In the genomic region with DNA sequence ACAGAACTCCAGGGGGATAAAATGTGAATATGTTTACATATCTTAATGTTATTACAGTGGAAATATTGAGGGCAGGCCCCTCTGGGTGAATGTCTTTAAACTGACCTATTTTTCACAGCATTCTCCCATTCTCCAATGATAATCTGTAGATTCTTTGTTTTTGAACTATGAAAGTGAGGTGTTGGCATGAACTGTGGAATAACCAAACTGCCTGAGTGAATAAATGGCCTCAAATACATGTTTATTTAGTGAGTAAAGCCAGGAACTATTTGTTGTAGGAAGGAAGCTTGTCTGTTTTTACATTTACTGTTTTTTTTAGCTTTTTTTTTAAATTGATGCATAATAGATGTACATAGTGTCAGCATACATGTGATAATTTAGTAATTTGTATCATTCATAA, we compare ENCODE assay signal across 22 cellular contexts. TPM values are rescaled to one million over a fixed set of nuclear protein-coding genes. Genes with fewer than 3 reads are reported as not detected.
A peak's percentile ranks its signal among the peaks of the same experiment; 100 is the strongest.
DNase-seq lines count a peak whose midpoint lies in the region; ATAC-seq and TF ChIP-seq lines count a peak whose summit lies in the region.
"Had no signal": no experiment of that assay in that cellular context is flagged by ENCODE, and none has a peak within 500 bp of the region (broad histone marks: within the 10 kb centered on the region; RNA-seq: fewer than 3 reads in every experiment).

No MANE protein-coding gene starts in this region.

- no peaks in the 10 kb centered on the region for H3K4me1 ChIP-seq in Panc1 (ENCODE audit: control insufficient read depth, insufficient read depth, low read length)
- H3K4me1 ChIP-seq in osteoblast (ENCODE audit: insufficient read depth, low read length): peaks cover 12% of the 10 kb centered on the region
- H3K4me1 ChIP-seq: colonic mucosa, left ventricle myocardium inferior had no signal

- H3K9me3 ChIP-seq in Panc1 (ENCODE audit: control insufficient read depth, insufficient read depth, low read depth, low read length): no peaks in the 10 kb centered on the region
- no peaks in the 10 kb centered on the region for H3K9me3 ChIP-seq in osteoblast (ENCODE audit: low read depth, low read length)
- H3K9me3 ChIP-seq: colonic mucosa, left ventricle myocardium inferior had no signal

- H3K4me3 ChIP-seq in Panc1 (ENCODE audit: low read depth in 2 of 2, low read length in 2 of 2) (no peak overlapping the region), osteoblast (ENCODE audit: insufficient read depth, low read length) (no peak overlapping the region)
- H3K4me3 ChIP-seq: colonic mucosa, left ventricle myocardium inferior had no signal

- peak overlapping the region; percentile 38 for H2AFZ ChIP-seq in osteoblast (ENCODE audit: low read length)

- POLR2A ChIA-PET in Panc1 (lab: Charles Lee): no interaction called here

- no TSS peak for BruUV-seq in Panc1 (replicated peaks; lab: Mats Ljungman, UMichigan)

- CTCF ChIA-PET in Panc1 (lab: Charles Lee): no interaction called here

- H3K27me3 ChIP-seq in Panc1 (ENCODE audit: control insufficient read depth, insufficient read depth, low read length): no peaks in the 10 kb centered on the region
- no peaks in the 10 kb centered on the region for H3K27me3 ChIP-seq in osteoblast (ENCODE audit: insufficient read depth, low read length)
- H3K27me3 ChIP-seq: colonic mucosa had no signal

- in situ Hi-C loops in Caki2 (cut with HindIII; ENCODE audit: low pct_unique_long_range_greater_than_20kb, low sequenced_read_pairs) (no loop called here), Panc1 (cut with HindIII; ENCODE audit: low pct_unique_long_range_greater_than_20kb, low sequenced_read_pairs) (no loop called here), ACHN (cut with HindIII; ENCODE audit: low pct_ligation_motif_present, low pct_unique_long_range_greater_than_20kb, low sequenced_read_pairs) (no loop called here)

- peak; percentile 38; the same call in 1 of the 2 replicates for ATAC-seq in Panc1
- ATAC-seq in GM18511 (IDR thresholded peaks at IDR 0.05; ENCODE audit: unreplicated experiment): no peak
- ATAC-seq: T-helper 17 cell had no signal

- peak overlapping the region; percentile 30 for H3K4me2 ChIP-seq in osteoblast (ENCODE audit: insufficient read depth, low read length)

- intact Hi-C loops in Panc1 (cut with micrococcal nuclease; ENCODE audit: unreplicated experiment): no loop called here

- no peaks in the 10 kb centered on the region for H3K36me3 ChIP-seq in Panc1 (ENCODE audit: control insufficient read depth, insufficient read depth, low read length)
- no peaks in the 10 kb centered on the region for H3K36me3 ChIP-seq in osteoblast (ENCODE audit: insufficient read depth, low read length)
- H3K36me3 ChIP-seq: colonic mucosa, left ventricle myocardium inferior, WERI-Rb-1 had no signal

- H3K79me2 ChIP-seq in osteoblast (ENCODE audit: insufficient read depth, low read length): no peaks in the 10 kb centered on the region

- no peak overlapping the region for H3K27ac ChIP-seq in Panc1 (ENCODE audit: low read length)
- peak overlapping the region; percentile 16 for H3K27ac ChIP-seq in osteoblast (ENCODE audit: low read depth, low read length)
- H3K27ac ChIP-seq: colonic mucosa, left ventricle myocardium inferior, WERI-Rb-1 had no signal

- no peaks in the 10 kb centered on the region for H4K20me1 ChIP-seq in osteoblast (ENCODE audit: insufficient read depth, low read length)

- DNase-seq in Caki2 (ENCODE audit: low read depth) (peak; percentile 16), Panc1 (ENCODE audit: low read depth, low spot score) (no peak), dermis microvascular lymphatic vessel endothelial cell (ENCODE audit: low read depth in 2 of 2) (peak; percentile 86), osteoblast (ENCODE audit: insufficient read length, low spot score, missing footprints) (peak; percentile 79), ACHN (no peak), germinal center (ENCODE audit: low spot score) (no peak), mucosa of gallbladder (ENCODE audit: low spot score) (no peak)
- DNase-seq: activated CD4-positive, alpha-beta memory T cell treated with anti-CD3 and anti-CD28 coated beads for 36 hours; activated naive CD4-positive, alpha-beta T cell treated with Interleukin-2 at 50 U/mL for 16 hours; AML-193; anterior cingulate cortex; colonic mucosa; erythroblast; left ventricle myocardium inferior; NCI-H1417; NCI-H524; retina; SHP77 treated with DMSO at 0.1 percent for 48 hours; stimulated activated CD4-positive, alpha-beta T cell treated with anti-CD3 and anti-CD28 coated beads, Interleukin-15, amount 100 ng/mL, for 24 hours; T-helper 17 cell; WERI-Rb-1 had no signal

- TF ChIP-seq CTCF in Panc1 (IDR thresholded peaks at IDR 0.05) (no peak), osteoblast (IDR thresholded peaks at IDR 0.05; ENCODE audit: extremely low read depth, low read depth, low read length) (no peak)

RNA-seq across cellular contexts. Expression of gene ABCA13, which starts 2.7 kb away (rescaled TPM):
- 2.8 and 6.3 TPM in 2 replicates for total RNA-seq in Caki2 (2014; rRNA removed; shearing (Covaris generic); ENCODE audit: low replicate concordance)
- total RNA-seq in Panc1 (2021; ENCODE audit: unreplicated experiment) (1.7 TPM), dermis microvascular lymphatic vessel endothelial cell (not detected in 2 replicates), osteoblast (3.6 and 4.4 TPM in 2 replicates), mucosa of gallbladder (2.8 TPM)
- polyA plus RNA-seq in Panc1 (2012; ENCODE audit: insufficient read length): 1.4 TPM
- total RNA-seq: activated CD4-positive, alpha-beta memory T cell treated with anti-CD3 and anti-CD28 coated beads for 36 hours; left ventricle myocardium inferior; T-helper 17 cell had no signal

Comparison
In these comparisons a context has a peak if more than half of its experiments do, and no peak if none do; other contexts are left out.
1. DNase-seq: peak in Caki2 (single experiment), dermis microvascular lymphatic vessel endothelial cell (2 of 2) and osteoblast (single experiment); none in Panc1 (single experiment), ACHN (single experiment), germinal center (single experiment) and mucosa of gallbladder (single experiment).